ENCODE assay signal across 14 cellular contexts in the genomic region with DNA sequence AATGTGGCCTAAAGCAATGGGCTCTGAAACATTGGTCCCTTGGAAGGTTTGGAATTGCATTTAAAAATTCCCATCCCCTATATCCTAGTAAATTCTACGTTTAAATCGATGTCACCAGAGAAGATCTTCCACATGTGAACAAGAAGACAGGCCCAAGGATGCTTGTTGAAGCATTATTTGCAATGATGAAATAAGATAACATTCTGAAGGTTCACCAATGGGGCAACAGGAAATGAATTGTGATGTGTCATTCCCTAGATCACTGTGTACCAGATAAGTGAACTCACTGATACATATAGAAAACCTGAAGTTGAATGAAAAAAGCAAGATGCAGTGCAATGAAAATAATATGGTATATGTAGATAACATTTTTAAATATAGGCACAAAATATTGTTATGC.
DNase-seq lines count a peak whose midpoint lies in the region; ATAC-seq and TF ChIP-seq lines count a peak whose summit lies in the region.
"Had no signal": no experiment of that assay in that cellular context is flagged by ENCODE, and none has a peak within 500 bp of the region (broad histone marks: within the 10 kb centered on the region; RNA-seq: fewer than 3 reads in every experiment).

No MANE protein-coding gene starts in this region.

- no TSS peak for BruUV-seq in Caco-2 (replicated peaks; lab: Mats Ljungman, UMichigan)

- no peak overlapping the region for H3K4me3 ChIP-seq in Caco-2 (ENCODE audit: low read depth, low read length)
- no peak overlapping the region for H3K4me3 ChIP-seq in adipocyte (ENCODE audit: low read length)
- H3K4me3 ChIP-seq: skin epidermis had no signal

- H3K4me1 ChIP-seq in Caco-2 = peaks cover 55% of the 10 kb centered on the region
- peaks cover 7% of the 10 kb centered on the region for H3K4me1 ChIP-seq in adipocyte (ENCODE audit: control insufficient read depth, insufficient read depth, low read length)

- POLR2A ChIA-PET in Caco-2 (lab: Charles Lee) = no interaction called here

- intact Hi-C loops in Caco-2 (cut with micrococcal nuclease; ENCODE audit: unreplicated experiment) = loop anchor here (10.0 kb wide), 1 partner anchor 779 kb away; the partner anchor contains the start of gene JAG1

- no peak for ATAC-seq in GM19351 (IDR thresholded peaks at IDR 0.05; ENCODE audit: unreplicated experiment)
- no peak for ATAC-seq in activated naive CD4-positive, alpha-beta T cell treated with anti-CD3 and anti-CD28 coated beads, Interleukin-2, amount 50 U/mL, for 72 hours
- ATAC-seq in HG03469 (IDR thresholded peaks at IDR 0.05; ENCODE audit: unreplicated experiment) = no peak
- ATAC-seq: effector memory CD8-positive, alpha-beta T cell had no signal

- H3K9ac ChIP-seq in adipocyte (ENCODE audit: low read length) = no peak overlapping the region

- no peak for TF ChIP-seq CTCF in Caco-2 (IDR thresholded peaks at IDR 0.05; ENCODE audit: insufficient read depth in 1 of 2, low read depth in 1 of 2, low read length in 1 of 2, severe bottlenecking in 1 of 2, unreplicated experiment in 1 of 2)

- H3K4me3 Mint-ChIP-seq in Caco-2 (ENCODE audit: unreplicated experiment) = no peak overlapping the region
- H3K4me3 Mint-ChIP-seq: effector memory CD8-positive, alpha-beta T cell; naive B cell had no signal

- no peaks in the 10 kb centered on the region for H3K27me3 Mint-ChIP-seq in Caco-2 (ENCODE audit: insufficient read depth, unreplicated experiment)
- H3K27me3 Mint-ChIP-seq: CD4-positive, alpha-beta memory T cell; effector memory CD8-positive, alpha-beta T cell had no signal

- no peaks in the 10 kb centered on the region for H3K36me3 ChIP-seq in Caco-2 (ENCODE audit: control insufficient read depth, insufficient read depth, low read length)
- H3K36me3 ChIP-seq in adipocyte (ENCODE audit: control insufficient read depth, insufficient read depth, low read length, severe bottlenecking) = no peaks in the 10 kb centered on the region

- H3K36me3 Mint-ChIP-seq in Caco-2 (ENCODE audit: insufficient read depth, unreplicated experiment) = peaks cover 6% of the 10 kb centered on the region
- no peaks in the 10 kb centered on the region for H3K36me3 Mint-ChIP-seq in activated naive CD4-positive, alpha-beta T cell treated with anti-CD3 and anti-CD28 coated beads, Interleukin-2, amount 50 U/mL, for 72 hours
- H3K36me3 Mint-ChIP-seq: CD4-positive, alpha-beta memory T cell; naive B cell had no signal

- DNase-seq in Caco-2 = no peak
- peak; percentile 85 for DNase-seq in MV-4-11 (lab: John Stamatoyannopoulos, UW)
- DNase-seq in adipocyte (ENCODE audit: low read depth) = peak; percentile 38
- peak; percentile 67 for DNase-seq in kidney tubule cell (ENCODE audit: low spot score)
- no peak for DNase-seq in activated naive CD4-positive, alpha-beta T cell treated with anti-CD3 and anti-CD28 coated beads, Interleukin-2, amount 50 U/mL, for 72 hours (ENCODE audit: low spot score in 2 of 2)
- no peak for DNase-seq in stimulated activated CD4-positive, alpha-beta T cell treated with anti-CD3 and anti-CD28 coated beads, Interleukin-2, amount 100 ng/mL, for 24 hours
- DNase-seq: CD4-positive, alpha-beta memory T cell; effector memory CD8-positive, alpha-beta T cell; naive B cell; NCI-H1092; NCI-H69 had no signal

- peak overlapping the region; percentile 46 for H3K27ac Mint-ChIP-seq in Caco-2 (ENCODE audit: unreplicated experiment)
- H3K27ac Mint-ChIP-seq in activated naive CD4-positive, alpha-beta T cell treated with anti-CD3 and anti-CD28 coated beads, Interleukin-2, amount 50 U/mL, for 72 hours = no peak overlapping the region
- H3K27ac Mint-ChIP-seq: CD4-positive, alpha-beta memory T cell; effector memory CD8-positive, alpha-beta T cell had no signal

- H3K9me3 ChIP-seq in Caco-2 (0 out of 2 replicates have a peak, but pooled peaks cover 7% of the 10 kb centered on the region), adipocyte (ENCODE audit: control insufficient read depth, low read length) (no peaks in the 10 kb centered on the region)

- CTCF ChIA-PET in Caco-2 (lab: Charles Lee) = no interaction called here

- H3K9me3 Mint-ChIP-seq in Caco-2 (ENCODE audit: unreplicated experiment) = peaks cover 21% of the 10 kb centered on the region
- H3K9me3 Mint-ChIP-seq in activated naive CD4-positive, alpha-beta T cell treated with anti-CD3 and anti-CD28 coated beads, Interleukin-2, amount 50 U/mL, for 72 hours = peaks cover 12 to 17% of the 10 kb centered on the region in 2 donors

- peaks cover 51% of the 10 kb centered on the region for H3K4me1 Mint-ChIP-seq in Caco-2 (ENCODE audit: low read depth, unreplicated experiment)
- H3K4me1 Mint-ChIP-seq: CD4-positive, alpha-beta memory T cell; naive B cell had no signal

- no peaks in the 10 kb centered on the region for H3K27me3 ChIP-seq in Caco-2 (replicated peaks; ENCODE audit: control insufficient read depth, insufficient read depth, low read length)
- no peaks in the 10 kb centered on the region for H3K27me3 ChIP-seq in adipocyte (replicated peaks; ENCODE audit: control insufficient read depth, insufficient read depth, low read length)

Comparison
In these comparisons a context has a peak if more than half of its experiments do, and no peak if none do; other contexts are left out.
1. DNase-seq: peak in MV-4-11 (single experiment), adipocyte (single experiment) and kidney tubule cell (single experiment); none in Caco-2 (0 of 2), activated naive CD4-positive, alpha-beta T cell treated with anti-CD3 and anti-CD28 coated beads, Interleukin-2, amount 50 U/mL, for 72 hours (0 of 2) and stimulated activated CD4-positive, alpha-beta T cell treated with anti-CD3 and anti-CD28 coated beads, Interleukin-2, amount 100 ng/mL, for 24 hours (0 of 2).